ENCODE assay signal across 18 cellular contexts in the genomic region with DNA sequence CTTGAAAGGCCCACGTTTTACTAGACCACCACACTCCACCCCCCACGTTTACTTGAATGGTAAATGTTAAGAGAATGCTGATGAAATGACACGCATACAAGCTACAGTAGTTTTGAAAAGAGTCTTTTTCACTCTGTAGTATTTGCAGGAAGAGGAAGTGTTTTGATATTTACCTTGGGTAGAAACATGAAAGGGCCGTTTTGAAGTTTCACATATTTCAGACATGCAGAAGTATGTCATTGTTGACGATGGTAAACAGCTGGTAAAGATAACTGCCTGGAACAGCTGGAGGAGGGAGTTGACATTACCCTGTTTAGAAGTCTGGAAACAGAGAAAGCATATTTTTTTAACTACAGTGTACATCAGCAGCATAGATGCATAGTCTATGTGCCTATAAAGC.
"Had no signal": no experiment of that assay in that cellular context is flagged by ENCODE, and none has a peak within 500 bp of the region (broad histone marks: within the 10 kb centered on the region; RNA-seq: fewer than 3 reads in every experiment).

No MANE protein-coding gene starts in this region.

- H3K4me1 Mint-ChIP-seq: immature natural killer cell; naive thymus-derived CD8-positive, alpha-beta T cell had no signal

- H3K4me3 Mint-ChIP-seq: activated T-cell treated with anti-CD3 and anti-CD28 coated beads, Interleukin-2, amount 50 U/mL, for 72 hours; immature natural killer cell; naive thymus-derived CD8-positive, alpha-beta T cell had no signal

- H3K36me3 Mint-ChIP-seq: immature natural killer cell; naive thymus-derived CD8-positive, alpha-beta T cell had no signal

- H3K27ac Mint-ChIP-seq: activated T-cell treated with anti-CD3 and anti-CD28 coated beads, Interleukin-2, amount 50 U/mL, for 72 hours; immature natural killer cell; naive thymus-derived CD8-positive, alpha-beta T cell had no signal

- ATAC-seq: activated T-cell treated with anti-CD3 and anti-CD28 coated beads, Interleukin-2, amount 50 U/mL, for 72 hours; left ventricle myocardium superior; naive thymus-derived CD8-positive, alpha-beta T cell had no signal

- DNase-seq: activated CD4-positive, alpha-beta T cell treated with anti-CD3 and anti-CD28 coated beads, Interleukin-2, amount 50 U/mL, for 4 hours; activated CD4-positive, CD25-positive, alpha-beta regulatory T cell treated with anti-CD3 and anti-CD28 coated beads, Interleukin-2, amount 50 U/mL, for 72 hours; activated effector memory CD4-positive, alpha-beta T cell treated with anti-CD3 and anti-CD28 coated beads, Interleukin-2, amount 50 U/mL, for 16 hours; activated naive CD4-positive, alpha-beta T cell treated with anti-CD3 and anti-CD28 coated beads, Interleukin-2, amount 50 U/mL, for 16 hours; activated T-cell treated with anti-CD3 and anti-CD28 coated beads, Interleukin-2, amount 50 U/mL, for 72 hours; aorta; brain microvascular endothelial cell; central memory CD4-positive, alpha-beta T cell; dorsolateral prefrontal cortex; immature natural killer cell; kidney glomerular epithelial cell; left ventricle myocardium superior; naive thymus-derived CD8-positive, alpha-beta T cell; stimulated activated CD8-positive, alpha-beta memory T cell treated with anti-CD3 and anti-CD28 coated beads, Interleukin-4, amount 100 ng/mL, for 48 hours; stimulated activated naive CD4-positive, alpha-beta T cell treated with Interleukin-2 at 50 U/mL for 16 hours; T1000; thyroid gland had no signal

- FAIRE-seq: colon had no signal
